Comparison of ENCODE assay signal across 7 cellular contexts in the genomic region with DNA sequence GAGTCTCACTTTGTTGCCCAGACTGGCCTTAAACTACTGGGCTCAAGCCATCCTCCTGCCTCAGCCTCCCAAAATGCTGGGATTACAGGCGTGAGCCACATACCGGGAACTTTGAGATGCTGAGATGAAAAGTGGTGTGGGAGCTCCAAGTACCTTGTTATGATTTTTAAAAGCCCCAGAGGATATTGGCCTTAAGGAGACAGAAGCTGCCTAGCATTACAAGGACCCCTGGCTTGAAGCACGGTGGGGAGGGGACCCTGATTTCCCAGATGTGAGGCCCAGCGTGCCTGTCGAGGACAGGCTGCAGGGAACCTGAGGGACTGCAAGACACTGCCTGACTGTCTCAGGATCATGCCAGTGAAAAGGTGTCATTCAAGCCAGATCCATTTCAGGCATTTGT.
"Had no signal": no experiment of that assay in that cellular context is flagged by ENCODE, and none has a peak within 500 bp of the region (broad histone marks: within the 10 kb centered on the region; RNA-seq: fewer than 3 reads in every experiment).

No MANE protein-coding gene starts in this region.

- H3K27ac Mint-ChIP-seq: HFFc6 had no signal

- H3K9ac ChIP-seq: GM23248 had no signal

- H3K9me3 Mint-ChIP-seq: HFFc6, IgD-negative memory B cell had no signal

- H3K36me3 ChIP-seq: HAP-1 had no signal

- ATAC-seq: HCT116 had no signal

- H3K27ac ChIP-seq: GM23248 had no signal

- H2AFZ ChIP-seq: GM23248 had no signal

- H3K4me3 ChIP-seq: GM23248, HAP-1 had no signal

- H3K9me3 ChIP-seq: HAP-1 had no signal

- H3K4me3 Mint-ChIP-seq: HFFc6 had no signal

- H3K27me3 Mint-ChIP-seq: IgD-negative memory B cell had no signal

- H3K36me3 Mint-ChIP-seq: IgD-negative memory B cell had no signal

- DNase-seq: GM23248, H7, HFFc6, KBM-7 had no signal

- H3K4me1 ChIP-seq: HAP-1 had no signal
